1 cellular context compared by ENCODE assay signal in genomic region chr12:96810057-96810456, GRCh38.
A peak's percentile ranks its signal among the peaks of the same experiment; 100 is the strongest.
TF ChIP-seq lines count a peak whose summit lies in the region.

No MANE protein-coding gene starts in this region.

TF ChIP-seq in H1, 55 proteins besides CTCF, POLR2A, EP300 and RAD21 (continued from another document):
- TF ChIP-seq, protein P1, sequence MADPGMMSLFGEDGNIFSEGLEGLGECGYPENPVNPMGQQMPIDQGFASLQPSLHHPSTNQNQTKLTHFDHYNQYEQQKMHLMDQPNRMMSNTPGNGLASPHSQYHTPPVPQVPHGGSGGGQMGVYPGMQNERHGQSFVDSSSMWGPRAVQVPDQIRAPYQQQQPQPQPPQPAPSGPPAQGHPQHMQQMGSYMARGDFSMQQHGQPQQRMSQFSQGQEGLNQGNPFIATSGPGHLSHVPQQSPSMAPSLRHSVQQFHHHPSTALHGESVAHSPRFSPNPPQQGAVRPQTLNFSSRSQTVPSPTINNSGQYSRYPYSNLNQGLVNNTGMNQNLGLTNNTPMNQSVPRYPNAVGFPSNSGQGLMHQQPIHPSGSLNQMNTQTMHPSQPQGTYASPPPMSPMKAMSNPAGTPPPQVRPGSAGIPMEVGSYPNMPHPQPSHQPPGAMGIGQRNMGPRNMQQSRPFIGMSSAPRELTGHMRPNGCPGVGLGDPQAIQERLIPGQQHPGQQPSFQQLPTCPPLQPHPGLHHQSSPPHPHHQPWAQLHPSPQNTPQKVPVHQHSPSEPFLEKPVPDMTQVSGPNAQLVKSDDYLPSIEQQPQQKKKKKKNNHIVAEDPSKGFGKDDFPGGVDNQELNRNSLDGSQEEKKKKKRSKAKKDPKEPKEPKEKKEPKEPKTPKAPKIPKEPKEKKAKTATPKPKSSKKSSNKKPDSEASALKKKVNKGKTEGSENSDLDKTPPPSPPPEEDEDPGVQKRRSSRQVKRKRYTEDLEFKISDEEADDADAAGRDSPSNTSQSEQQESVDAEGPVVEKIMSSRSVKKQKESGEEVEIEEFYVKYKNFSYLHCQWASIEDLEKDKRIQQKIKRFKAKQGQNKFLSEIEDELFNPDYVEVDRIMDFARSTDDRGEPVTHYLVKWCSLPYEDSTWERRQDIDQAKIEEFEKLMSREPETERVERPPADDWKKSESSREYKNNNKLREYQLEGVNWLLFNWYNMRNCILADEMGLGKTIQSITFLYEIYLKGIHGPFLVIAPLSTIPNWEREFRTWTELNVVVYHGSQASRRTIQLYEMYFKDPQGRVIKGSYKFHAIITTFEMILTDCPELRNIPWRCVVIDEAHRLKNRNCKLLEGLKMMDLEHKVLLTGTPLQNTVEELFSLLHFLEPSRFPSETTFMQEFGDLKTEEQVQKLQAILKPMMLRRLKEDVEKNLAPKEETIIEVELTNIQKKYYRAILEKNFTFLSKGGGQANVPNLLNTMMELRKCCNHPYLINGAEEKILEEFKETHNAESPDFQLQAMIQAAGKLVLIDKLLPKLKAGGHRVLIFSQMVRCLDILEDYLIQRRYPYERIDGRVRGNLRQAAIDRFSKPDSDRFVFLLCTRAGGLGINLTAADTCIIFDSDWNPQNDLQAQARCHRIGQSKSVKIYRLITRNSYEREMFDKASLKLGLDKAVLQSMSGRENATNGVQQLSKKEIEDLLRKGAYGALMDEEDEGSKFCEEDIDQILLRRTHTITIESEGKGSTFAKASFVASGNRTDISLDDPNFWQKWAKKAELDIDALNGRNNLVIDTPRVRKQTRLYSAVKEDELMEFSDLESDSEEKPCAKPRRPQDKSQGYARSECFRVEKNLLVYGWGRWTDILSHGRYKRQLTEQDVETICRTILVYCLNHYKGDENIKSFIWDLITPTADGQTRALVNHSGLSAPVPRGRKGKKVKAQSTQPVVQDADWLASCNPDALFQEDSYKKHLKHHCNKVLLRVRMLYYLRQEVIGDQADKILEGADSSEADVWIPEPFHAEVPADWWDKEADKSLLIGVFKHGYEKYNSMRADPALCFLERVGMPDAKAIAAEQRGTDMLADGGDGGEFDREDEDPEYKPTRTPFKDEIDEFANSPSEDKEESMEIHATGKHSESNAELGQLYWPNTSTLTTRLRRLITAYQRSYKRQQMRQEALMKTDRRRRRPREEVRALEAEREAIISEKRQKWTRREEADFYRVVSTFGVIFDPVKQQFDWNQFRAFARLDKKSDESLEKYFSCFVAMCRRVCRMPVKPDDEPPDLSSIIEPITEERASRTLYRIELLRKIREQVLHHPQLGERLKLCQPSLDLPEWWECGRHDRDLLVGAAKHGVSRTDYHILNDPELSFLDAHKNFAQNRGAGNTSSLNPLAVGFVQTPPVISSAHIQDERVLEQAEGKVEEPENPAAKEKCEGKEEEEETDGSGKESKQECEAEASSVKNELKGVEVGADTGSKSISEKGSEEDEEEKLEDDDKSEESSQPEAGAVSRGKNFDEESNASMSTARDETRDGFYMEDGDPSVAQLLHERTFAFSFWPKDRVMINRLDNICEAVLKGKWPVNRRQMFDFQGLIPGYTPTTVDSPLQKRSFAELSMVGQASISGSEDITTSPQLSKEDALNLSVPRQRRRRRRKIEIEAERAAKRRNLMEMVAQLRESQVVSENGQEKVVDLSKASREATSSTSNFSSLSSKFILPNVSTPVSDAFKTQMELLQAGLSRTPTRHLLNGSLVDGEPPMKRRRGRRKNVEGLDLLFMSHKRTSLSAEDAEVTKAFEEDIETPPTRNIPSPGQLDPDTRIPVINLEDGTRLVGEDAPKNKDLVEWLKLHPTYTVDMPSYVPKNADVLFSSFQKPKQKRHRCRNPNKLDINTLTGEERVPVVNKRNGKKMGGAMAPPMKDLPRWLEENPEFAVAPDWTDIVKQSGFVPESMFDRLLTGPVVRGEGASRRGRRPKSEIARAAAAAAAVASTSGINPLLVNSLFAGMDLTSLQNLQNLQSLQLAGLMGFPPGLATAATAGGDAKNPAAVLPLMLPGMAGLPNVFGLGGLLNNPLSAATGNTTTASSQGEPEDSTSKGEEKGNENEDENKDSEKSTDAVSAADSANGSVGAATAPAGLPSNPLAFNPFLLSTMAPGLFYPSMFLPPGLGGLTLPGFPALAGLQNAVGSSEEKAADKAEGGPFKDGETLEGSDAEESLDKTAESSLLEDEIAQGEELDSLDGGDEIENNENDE (IDR thresholded peaks at IDR 0.05; ENCODE audit: insufficient replicate concordance, low read length) = no peak
- TF ChIP-seq MAFK (IDR thresholded peaks at IDR 0.05; ENCODE audit: low read depth, low read length) (peak; percentile 98), BACH1 (IDR thresholded peaks at IDR 0.05; ENCODE audit: low read length) (peak; percentile 76; the same call in 1 of the 2 replicates), SAP30 (IDR thresholded peaks at IDR 0.05; ENCODE audit: insufficient read depth, insufficient replicate concordance, low read length) (no peak)
